8 cellular contexts compared by ENCODE assay signal in genomic region chr9:127918201-127919107, GRCh38. TPM values are rescaled to one million over a fixed set of nuclear protein-coding genes. Genes with fewer than 3 reads are reported as not detected.
DNase-seq lines count a peak whose midpoint lies in the region; ATAC-seq, FAIRE-seq and TF ChIP-seq lines count a peak whose summit lies in the region.

No MANE protein-coding gene starts in this region.

- peak overlapping the region; percentile 9 for H3K27ac Mint-ChIP-seq in activated CD8-positive, alpha-beta memory T cell treated with anti-CD3 and anti-CD28 coated beads, Interleukin-2, amount 10 ng/mL, durations not matched to agents 7 days and 5 days

- peaks cover 3% of the 10 kb centered on the region for H3K27me3 ChIP-seq in WERI-Rb-1 (ENCODE audit: insufficient read depth, low read depth, severe bottlenecking)
- no peaks in the 10 kb centered on the region for H3K27me3 ChIP-seq in right atrium auricular region
- no peaks in the 10 kb centered on the region for H3K27me3 ChIP-seq in tibial nerve

- H3K9me3 ChIP-seq in WERI-Rb-1 (ENCODE audit: severe bottlenecking) (no peaks in the 10 kb centered on the region), right atrium auricular region (no peaks in the 10 kb centered on the region), tibial nerve (no peaks in the 10 kb centered on the region)

- H3K4me3 ChIP-seq in WERI-Rb-1 (ENCODE audit: low read depth, low read length) (no peak overlapping the region), right atrium auricular region (no peak overlapping the region), tibial nerve (no peak overlapping the region)

- 89 to 92% methylated on average over 8 of the region's 8 CpGs for WGBS in tibial nerve, 2 donors

- peaks cover 0 to 62% of the 10 kb centered on the region in 2 donors for H3K4me1 ChIP-seq in right atrium auricular region
- H3K4me1 ChIP-seq in tibial nerve, result peaks cover 0 to 65% (median 29%) of the 10 kb centered on the region in 4 donors

- H3K36me3 ChIP-seq in WERI-Rb-1 (peaks cover 4% of the 10 kb centered on the region; the same call in 1 of the 2 replicates), right atrium auricular region (no peaks in the 10 kb centered on the region), tibial nerve (peaks cover 0 to 12% (median 0%) of the 10 kb centered on the region in 3 donors)

- H3K27ac ChIP-seq in WERI-Rb-1, result no peak overlapping the region
- H3K27ac ChIP-seq in right atrium auricular region, result peak overlapping the region; percentile 28 to 64
- H3K27ac ChIP-seq in tibial nerve, result peak overlapping the region in 3 of 4 donors; percentile 40 to 78 (median 76)

- CTCF ChIA-PET in activated CD8-positive, alpha-beta memory T cell treated with anti-CD3 and anti-CD28 coated beads, Interleukin-2, amount 10 ng/mL, durations not matched to agents 7 days and 5 days (lab: Charles Lee), result interaction anchor here (0.9 to 4.4 kb wide), 15 partner anchors 8 to 184 kb away, joined by 3 to 42 read pairs (median 6); partner anchors contain the start of genes CDK9, SH2D3C and TOR2A

- no peaks in the 10 kb centered on the region for H3K9me3 Mint-ChIP-seq in activated CD8-positive, alpha-beta memory T cell treated with anti-CD3 and anti-CD28 coated beads, Interleukin-2, amount 10 ng/mL, durations not matched to agents 7 days and 5 days (ENCODE audit: low read depth)

- TF ChIP-seq CTCF in WERI-Rb-1 (IDR thresholded peaks at IDR 0.05; ENCODE audit: low read depth, low read length) (peak; percentile 74), right atrium auricular region (IDR thresholded peaks at IDR 0.05) (no peak), tibial nerve (IDR thresholded peaks at IDR 0.05) (no peak), D721Med (IDR thresholded peaks at IDR 0.05; ENCODE audit: insufficient read depth, missing control alignments) (no peak)

- TF ChIP-seq EP300 in tibial nerve (IDR thresholded peaks at IDR 0.05), result no peak

- no peak overlapping the region for H3K4me3 Mint-ChIP-seq in activated CD8-positive, alpha-beta memory T cell treated with anti-CD3 and anti-CD28 coated beads, Interleukin-2, amount 10 ng/mL, durations not matched to agents 7 days and 5 days

- DNase-seq in activated CD8-positive, alpha-beta memory T cell treated with anti-CD3 and anti-CD28 coated beads, Interleukin-2, amount 10 ng/mL, durations not matched to agents 7 days and 5 days, result no peak
- DNase-seq in activated CD8-positive, alpha-beta memory T cell treated with anti-CD3 and anti-CD28 coated beads for 24 hours, result no peak
- DNase-seq in WERI-Rb-1 (peak; percentile 66), right atrium auricular region (ENCODE audit: low spot score) (no peak), tibial nerve (ENCODE audit: low spot score in 2 of 2) (no peak), D721Med (ENCODE audit: insufficient read length, low spot score) (no peak)

- TF ChIP-seq POLR2A in tibial nerve (IDR thresholded peaks at IDR 0.05), result no peak

- FAIRE-seq in D721Med (lab: Jason Lieb, UNC), result no peak

- H3K27me3 Mint-ChIP-seq in activated CD8-positive, alpha-beta memory T cell treated with anti-CD3 and anti-CD28 coated beads, Interleukin-2, amount 10 ng/mL, durations not matched to agents 7 days and 5 days, result peaks cover 5% of the 10 kb centered on the region

- no peak for ATAC-seq in activated CD8-positive, alpha-beta memory T cell treated with anti-CD3 and anti-CD28 coated beads, Interleukin-2, amount 10 ng/mL, durations not matched to agents 7 days and 5 days
- ATAC-seq in HG02678 (IDR thresholded peaks at IDR 0.05; ENCODE audit: unreplicated experiment) (no peak), GM21528 (IDR thresholded peaks at IDR 0.05; ENCODE audit: low FRiP score, unreplicated experiment) (no peak)

- H3K4me1 Mint-ChIP-seq in activated CD8-positive, alpha-beta memory T cell treated with anti-CD3 and anti-CD28 coated beads, Interleukin-2, amount 10 ng/mL, durations not matched to agents 7 days and 5 days, result peaks cover 66% of the 10 kb centered on the region

- peaks cover 6% of the 10 kb centered on the region for H3K36me3 Mint-ChIP-seq in activated CD8-positive, alpha-beta memory T cell treated with anti-CD3 and anti-CD28 coated beads, Interleukin-2, amount 10 ng/mL, durations not matched to agents 7 days and 5 days

RNA-seq across cellular contexts. Expression of gene ST6GALNAC4, which starts 1.6 kb away (rescaled TPM):
- total RNA-seq in activated CD8-positive, alpha-beta memory T cell treated with anti-CD3 and anti-CD28 coated beads, Interleukin-2, amount 10 ng/mL, durations not matched to agents 7 days and 5 days, result 10 to 100 TPM; 64.7 to 71.4 TPM
- total RNA-seq in right atrium auricular region (10 to 100 TPM; 31.7 to 59.0 TPM), tibial nerve (10 to 100 TPM; 23.9 to 70.5 (median 37.0) TPM)

RNA-seq across cellular contexts. Expression of gene PIP5KL1, which starts 12.1 kb away (rescaled TPM):
- 1 to 10 TPM; 1.8 to 2.6 TPM for total RNA-seq in activated CD8-positive, alpha-beta memory T cell treated with anti-CD3 and anti-CD28 coated beads, Interleukin-2, amount 10 ng/mL, durations not matched to agents 7 days and 5 days
- under 1 TPM in 1 of 2 donors, not detected in 1; 0.20 TPM for total RNA-seq in right atrium auricular region
- total RNA-seq in tibial nerve, result under 1 TPM in 1 of 4 donors, not detected in 3; 0.59 TPM

RNA-seq across cellular contexts. Expression of gene ST6GALNAC6, which starts 19.1 kb away (rescaled TPM):
- 10 to 100 TPM; 75.7 to 93.5 TPM for total RNA-seq in activated CD8-positive, alpha-beta memory T cell treated with anti-CD3 and anti-CD28 coated beads, Interleukin-2, amount 10 ng/mL, durations not matched to agents 7 days and 5 days
- total RNA-seq in right atrium auricular region, result 100 to 1,000 TPM in 1 of 2 donors, 10 to 100 TPM in 1; 68.2 to 106 TPM
- total RNA-seq in tibial nerve, result 100 to 1,000 TPM; 108 to 193 (median 172) TPM

RNA-seq across cellular contexts. Expression of gene DPM2, which starts 19.2 kb away (rescaled TPM):
- 10 to 100 TPM; 51.4 to 53.5 TPM for total RNA-seq in activated CD8-positive, alpha-beta memory T cell treated with anti-CD3 and anti-CD28 coated beads, Interleukin-2, amount 10 ng/mL, durations not matched to agents 7 days and 5 days
- 10 to 100 TPM in 1 of 2 donors, 1 to 10 TPM in 1; 4.7 to 11.4 TPM for total RNA-seq in right atrium auricular region
- total RNA-seq in tibial nerve, result 10 to 100 TPM in 3 of 4 donors, 1 to 10 TPM in 1; 9.0 to 21.9 (median 14.7) TPM

RNA-seq across cellular contexts. Expression of gene AK1, which starts 41.0 kb away (rescaled TPM):
- 10 to 100 TPM; 33.6 to 34.3 TPM for total RNA-seq in activated CD8-positive, alpha-beta memory T cell treated with anti-CD3 and anti-CD28 coated beads, Interleukin-2, amount 10 ng/mL, durations not matched to agents 7 days and 5 days
- 100 to 1,000 TPM; 263 to 398 TPM for total RNA-seq in right atrium auricular region
- total RNA-seq in tibial nerve, result 10 to 100 TPM; 29.9 to 65.1 (median 38.7) TPM
